ENCODE assay signal across 10 cellular contexts in the genomic region with DNA sequence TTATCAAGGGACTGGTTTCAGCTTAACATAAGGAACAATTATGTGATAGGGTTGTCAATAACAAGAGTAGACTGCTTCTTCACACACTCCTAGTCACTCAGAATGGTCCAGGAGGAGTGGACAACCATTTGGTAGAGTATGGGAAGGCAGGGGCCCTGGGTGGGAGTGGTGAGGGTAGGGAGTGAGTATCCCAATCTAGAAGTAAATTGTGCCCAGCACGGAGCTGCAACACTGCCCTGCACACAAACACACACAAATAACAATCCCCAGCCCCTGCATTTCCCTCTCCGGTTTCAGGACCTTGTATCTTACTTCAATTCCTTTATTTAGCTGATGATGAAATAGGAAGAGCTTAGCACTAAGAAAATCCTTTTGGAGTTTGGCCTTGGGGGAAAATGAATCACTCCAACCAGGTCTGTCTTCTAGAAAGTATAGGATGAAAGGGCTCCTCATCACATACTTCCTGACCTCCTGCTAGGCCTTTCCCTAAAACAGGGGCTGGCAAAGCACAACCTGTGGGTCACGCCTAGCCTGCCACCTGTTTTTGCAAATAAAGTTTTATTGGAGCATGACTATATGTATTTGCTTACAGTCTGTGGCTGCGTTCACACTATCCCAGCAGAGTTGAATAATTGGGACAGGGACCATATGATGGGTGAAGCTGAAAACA.
DNase-seq lines count a peak whose midpoint lies in the region; ATAC-seq, FAIRE-seq and TF ChIP-seq lines count a peak whose summit lies in the region.
"Had no signal": no experiment of that assay in that cellular context is flagged by ENCODE, and none has a peak within 500 bp of the region (broad histone marks: within the 10 kb centered on the region; RNA-seq: fewer than 3 reads in every experiment).

No MANE protein-coding gene starts in this region.

- no peaks in the 10 kb centered on the region for H4K20me1 ChIP-seq in HepG2 (ENCODE audit: insufficient read depth, low read length)

- no peak overlapping the region for H2AFZ ChIP-seq in HepG2 (ENCODE audit: low read length)

- no TSS peak for BruUV-seq in HepG2 (replicated peaks; lab: Mats Ljungman, UMichigan)

- no peak overlapping the region for H3K9ac ChIP-seq in HepG2 (ENCODE audit: insufficient read depth, low read depth, low read length)
- H3K9ac ChIP-seq in colonic mucosa (ENCODE audit: low read depth in 2 of 2, low read length in 2 of 2): peak overlapping the region in 1 of 2 donors; percentile 48
- peak overlapping the region in 1 of 2 donors; percentile 19 for H3K9ac ChIP-seq in mucosa of rectum (ENCODE audit: low read depth in 1 of 2, low read length in 2 of 2)

- TF ChIP-seq CTCF in HepG2 (CRISPR knock-in tag; IDR thresholded peaks at IDR 0.05) (no peak), right lobe of liver (IDR thresholded peaks at IDR 0.05) (no peak), colonic mucosa (IDR thresholded peaks at IDR 0.05) (no peak)

- H3K27ac ChIP-seq in HepG2 (ENCODE audit: extremely low read length, insufficient read depth, low read length) (no peak overlapping the region), right lobe of liver (peak overlapping the region in 1 of 3 donors; percentile 61), colonic mucosa (peak overlapping the region; percentile 77), mucosa of rectum (ENCODE audit: low read depth in 2 of 2, low read length in 2 of 2) (peak overlapping the region; percentile 52 to 69), aorta (ENCODE audit: low read depth in 1 of 2, low read length in 2 of 2) (peak overlapping the region; percentile 88 to 92)

- H3K4me2 ChIP-seq in HepG2 (ENCODE audit: low read depth, low read length): no peak overlapping the region

- H3K36me3 ChIP-seq in HepG2 (replicated peaks in 1 of 2; ENCODE audit: control insufficient read depth in 1 of 2, insufficient read depth in 2 of 2, low read length in 2 of 2) (no peaks in the 10 kb centered on the region), right lobe of liver (no peaks in the 10 kb centered on the region), colonic mucosa (no peaks in the 10 kb centered on the region), mucosa of rectum (ENCODE audit: control insufficient read depth in 2 of 2, insufficient read depth in 2 of 2, low read length in 2 of 2) (no peaks in the 10 kb centered on the region), aorta (ENCODE audit: control insufficient read depth in 1 of 2, insufficient read depth in 2 of 2, low read length in 1 of 2) (no peaks in the 10 kb centered on the region)

- H3K4me3 ChIP-seq in HepG2 (replicated peaks in 1 of 3; ENCODE audit: insufficient read depth in 1 of 3, low read depth in 2 of 3, low read length in 3 of 3) (no peak overlapping the region), right lobe of liver (no peak overlapping the region), colonic mucosa (no peak overlapping the region), mucosa of rectum (ENCODE audit: low read length in 2 of 2) (no peak overlapping the region), aorta (ENCODE audit: low read length in 2 of 2) (no peak overlapping the region)

- H3K79me2 ChIP-seq in HepG2 (ENCODE audit: insufficient read depth, low read length): no peaks in the 10 kb centered on the region

- TF ChIP-seq RAD21 in HepG2 (CRISPR knock-in tag; IDR thresholded peaks at IDR 0.05): no peak

- CTCF ChIA-PET in HepG2 (lab: Yijun Ruan, JAX; ENCODE audit: low intra/inter-chr PET ratio, low total read pairs): no interaction called here

- H3K9me3 ChIP-seq in HepG2 (ENCODE audit: low read length) (no peaks in the 10 kb centered on the region), right lobe of liver (no peaks in the 10 kb centered on the region), colonic mucosa (no peaks in the 10 kb centered on the region), mucosa of rectum (ENCODE audit: control insufficient read depth in 2 of 2, low read length in 2 of 2) (no peaks in the 10 kb centered on the region), aorta (ENCODE audit: control insufficient read depth, low read length) (no peaks in the 10 kb centered on the region)
- H3K9me3 ChIP-seq: BE2C had no signal

- no peak for FAIRE-seq in HepG2 (lab: Jason Lieb, UNC)

- intact Hi-C loops in HepG2 (cut with micrococcal nuclease; ENCODE audit: unreplicated experiment): loop anchor here (5.0 to 10.0 kb wide), 4 partner anchors 115 to 357 kb away; a partner anchor contains a TSS
- intact Hi-C loops in right lobe of liver (cut with DNase I): no loop called here
- intact Hi-C loops in colonic mucosa (cut with DNase I): loop anchor here (10.0 kb wide), 1 partner anchor 105 kb away; no protein-coding TSS in a partner anchor
- intact Hi-C loops in aorta (cut with DNase I): loop anchor here (2.0 to 5.0 kb wide), 5 partner anchors 42 to 112 kb away; a partner anchor contains a TSS

- in situ Hi-C loops in HepG2 (cut with HindIII; ENCODE audit: extremely low pct_ligation_motif_present, low pct_unique_long_range_greater_than_20kb): no loop called here

- DNase-seq in HepG2 (ENCODE audit: low spot score): no peak
- DNase-seq in right lobe of liver: no peak
- DNase-seq in colonic mucosa: peak; percentile 59
- no peak for DNase-seq in aorta
- no peak for DNase-seq in midbrain (lab: John Stamatoyannopoulos, UW)
- no peak for DNase-seq in NCI-H69 (lab: John Stamatoyannopoulos, UW)

- no peak for TF ChIP-seq POLR2A in HepG2 (IDR thresholded peaks at IDR 0.05; ENCODE audit: insufficient read depth in 1 of 2, low read depth in 2 of 2, low read length in 2 of 2)
- TF ChIP-seq POLR2A in right lobe of liver (IDR thresholded peaks at IDR 0.05): no peak

- POLR2A ChIA-PET in HepG2 (lab: Yijun Ruan, JAX): interaction anchor here (1.8 to 2.1 kb wide), 2 partner anchors 49 to 52 kb away, joined by 6 read pairs; no protein-coding TSS in a partner anchor

- H3K27me3 ChIP-seq in HepG2 (ENCODE audit: control insufficient read depth in 1 of 2, insufficient read depth in 2 of 2, low read length in 2 of 2) (no peaks in the 10 kb centered on the region), right lobe of liver (no peaks in the 10 kb centered on the region), colonic mucosa (no peaks in the 10 kb centered on the region), mucosa of rectum (ENCODE audit: control insufficient read depth in 2 of 2, insufficient read depth in 2 of 2, low read length in 2 of 2) (no peaks in the 10 kb centered on the region), aorta (ENCODE audit: control insufficient read depth in 1 of 2, insufficient read depth in 2 of 2, low read length in 1 of 2) (no peaks in the 10 kb centered on the region)
- H3K27me3 ChIP-seq: BE2C had no signal

- no peak for ATAC-seq in HepG2
- ATAC-seq in right lobe of liver: no peak
- no peak for ATAC-seq in aorta (ENCODE audit: low FRiP score)
- ATAC-seq in GM19035 (IDR thresholded peaks at IDR 0.05; ENCODE audit: unreplicated experiment): no peak
- ATAC-seq: stimulated activated memory B cell treated with anti-CD40 and anti-IgM and Interleukin-4, amounts not matched to agents 10 μg/mL and 1 μg/mL and 100 μg/mL, for 72 hours had no signal

- H3K4me1 ChIP-seq in HepG2 (ENCODE audit: insufficient read depth, low read length) (peaks cover 67% of the 10 kb centered on the region), right lobe of liver (peaks cover 0 to 18% (median 0%) of the 10 kb centered on the region in 4 donors), colonic mucosa (peaks cover 13% of the 10 kb centered on the region), mucosa of rectum (ENCODE audit: control insufficient read depth in 2 of 2, insufficient read depth in 2 of 2, low read length in 2 of 2) (peaks cover 32 to 52% of the 10 kb centered on the region in 2 donors), aorta (ENCODE audit: control insufficient read depth in 1 of 2, insufficient read depth in 2 of 2, low read length in 2 of 2) (peaks cover 3 to 19% of the 10 kb centered on the region in 2 donors)

- 75% methylated on average over 4 of the region's 4 CpGs for WGBS in HepG2 (ENCODE audit: low lambda C conversion rate)
- WGBS in right lobe of liver (ENCODE audit: insufficient coverage, low coverage, low lambda C conversion rate, missing lambda C conversion rate): 93% methylated on average over 4 of the region's 4 CpGs
- whole genome bisulfite sequencing in aorta, 2 donors: 60 to 62% methylated on average over 4 of the region's 4 CpGs

- TF ChIP-seq EP300 in HepG2 (IDR thresholded peaks at IDR 0.05; ENCODE audit: low read depth in 2 of 2, low read length in 2 of 2) (no peak), HepG2 (CRISPR knock-in tag; IDR thresholded peaks at IDR 0.05; ENCODE audit: borderline replicate concordance) (no peak)

TF ChIP-seq in HepG2, 621 proteins besides CTCF, POLR2A, EP300 and RAD21 (continues in another document):
- no peak for TF ChIP-seq PHF5A (CRISPR knock-in tag; IDR thresholded peaks at IDR 0.05; ENCODE audit: low read depth, unreplicated experiment)

Comparison
In these comparisons a context has a peak if more than half of its experiments do, and no peak if none do; other contexts are left out.
1. intact Hi-C loops: an anchor here in HepG2 (5.0 to 10.0 kb wide), colonic mucosa (10.0 kb wide) and aorta (2.0 to 5.0 kb wide); none called in right lobe of liver.